In the genomic region with DNA sequence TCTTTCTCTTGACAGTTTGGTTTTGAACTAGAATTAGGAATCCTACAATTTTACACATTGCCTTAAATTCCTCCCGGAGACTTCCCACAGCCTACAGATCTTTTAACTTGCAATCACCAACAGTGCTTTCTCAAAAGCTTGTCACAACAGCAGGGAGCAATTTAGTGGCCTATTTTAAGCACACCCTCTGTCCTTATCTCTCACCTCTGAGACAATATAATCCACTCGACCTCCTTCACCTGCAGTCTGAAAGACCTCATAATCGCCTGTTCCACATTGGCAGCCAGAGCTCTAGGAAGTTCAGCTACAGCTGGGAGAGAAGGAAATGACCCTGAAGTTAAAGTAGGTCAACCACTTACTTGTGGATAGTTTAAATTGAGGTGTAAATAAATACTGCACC, we compare ENCODE assay signal across 23 cellular contexts.
DNase-seq lines count a peak whose midpoint lies in the region; ATAC-seq and TF ChIP-seq lines count a peak whose summit lies in the region.
"Had no signal": no experiment of that assay in that cellular context is flagged by ENCODE, and none has a peak within 500 bp of the region (broad histone marks: within the 10 kb centered on the region; RNA-seq: fewer than 3 reads in every experiment).

No MANE protein-coding gene starts in this region.

- H3K27me3 ChIP-seq in cardiac muscle cell = no peaks in the 10 kb centered on the region
- H3K27me3 ChIP-seq in endodermal cell (ENCODE audit: control insufficient read depth, insufficient read depth, low read length, poor library complexity, severe bottlenecking) = no peaks in the 10 kb centered on the region
- H3K27me3 ChIP-seq: BE2C; BLaER1 treated with 17β-estradiol and CSF1 and Interleukin-3, amounts not matched to agents 10 nM and 100 nM had no signal

- no peak overlapping the region for H3K9ac ChIP-seq in endodermal cell (ENCODE audit: extremely low read depth, low read length, poor library complexity, severe bottlenecking)
- H3K9ac ChIP-seq: BLaER1 treated with 17β-estradiol and CSF1 and Interleukin-3, amounts not matched to agents 10 nM and 100 nM had no signal

- H3K27ac ChIP-seq in cardiac muscle cell = peak overlapping the region; percentile 80
- H3K27ac ChIP-seq in endodermal cell (ENCODE audit: low read depth, low read length) = no peak overlapping the region
- H3K27ac ChIP-seq: A549; BLaER1 treated with 17β-estradiol and CSF1 and Interleukin-3, amounts not matched to agents 10 nM and 100 nM had no signal

- TF ChIP-seq CTCF in cardiac muscle cell (IDR thresholded peaks at IDR 0.05; ENCODE audit: low read depth, low read length) (no peak), endodermal cell (conservative IDR thresholded peaks at IDR 0.05) (no peak), progenitor cell of endocrine pancreas (IDR thresholded peaks at IDR 0.05; ENCODE audit: unreplicated experiment) (no peak)

- H3K27me3 Mint-ChIP-seq in endodermal cell (ENCODE audit: insufficient read depth) (peaks cover 11% of the 10 kb centered on the region), progenitor cell of endocrine pancreas (no peaks in the 10 kb centered on the region)
- H3K27me3 Mint-ChIP-seq: CD4-positive, alpha-beta T cell; CD8-positive, alpha-beta memory T cell had no signal

- no peaks in the 10 kb centered on the region for H3K36me3 ChIP-seq in cardiac muscle cell
- no peaks in the 10 kb centered on the region for H3K36me3 ChIP-seq in endodermal cell (ENCODE audit: control insufficient read depth, insufficient read depth, low read length)
- H3K36me3 ChIP-seq: BE2C; BLaER1 treated with 17β-estradiol and CSF1 and Interleukin-3, amounts not matched to agents 10 nM and 100 nM had no signal

- H3K9me3 ChIP-seq in cardiac muscle cell (ENCODE audit: low read depth) (no peaks in the 10 kb centered on the region), endodermal cell (ENCODE audit: control insufficient read depth, low read length) (peaks cover 7% of the 10 kb centered on the region)
- H3K9me3 ChIP-seq: A549; BE2C; BLaER1 treated with 17β-estradiol and CSF1 and Interleukin-3, amounts not matched to agents 10 nM and 100 nM had no signal

- no peak for ATAC-seq in Right ventricle myocardium inferior
- ATAC-seq: A549, GM23338, HCT116 had no signal

- DNase-seq in cardiac muscle cell (ENCODE audit: low read depth in 1 of 2, low spot score in 1 of 2) (peak in 1 of 2 donors; percentile 66), Right ventricle myocardium inferior (ENCODE audit: missing footprints) (no peak), endodermal cell (peak; percentile 62), progenitor cell of endocrine pancreas (ENCODE audit: low spot score, unreplicated experiment) (no peak), COLO668 (lab: John Stamatoyannopoulos, UW; ENCODE audit: unreplicated experiment) (no peak), SIG-M5 (lab: John Stamatoyannopoulos, UW) (no peak)
- DNase-seq: 8988T; ACHN; AML-193; BE2C; Calu3; CD4-positive, alpha-beta T cell; CD8-positive, alpha-beta memory T cell; COR-L47; DMS53; DMS79 treated with DMSO at 0.1 percent for 48 hours; GF-D8; H9 had no signal

- intact Hi-C loops in Right ventricle myocardium inferior (cut with DNase I) = no loop called here

- H3K36me3 Mint-ChIP-seq in endodermal cell (ENCODE audit: low read depth) = peaks cover 2% of the 10 kb centered on the region
- no peaks in the 10 kb centered on the region for H3K36me3 Mint-ChIP-seq in progenitor cell of endocrine pancreas (ENCODE audit: insufficient read depth)
- H3K36me3 Mint-ChIP-seq: CD14-positive monocyte; CD8-positive, alpha-beta memory T cell had no signal

- H3K4me1 ChIP-seq in cardiac muscle cell (ENCODE audit: low read depth) (peaks cover 29% of the 10 kb centered on the region), endodermal cell (ENCODE audit: control insufficient read depth, insufficient read depth, low read length) (peaks cover 5% of the 10 kb centered on the region)
- H3K4me1 ChIP-seq: A549; BE2C; BLaER1 treated with 17β-estradiol and CSF1 and Interleukin-3, amounts not matched to agents 10 nM and 100 nM had no signal

- H3K4me1 Mint-ChIP-seq in endodermal cell (peaks cover 19% of the 10 kb centered on the region), progenitor cell of endocrine pancreas (ENCODE audit: low read depth) (peaks cover 3% of the 10 kb centered on the region)
- H3K4me1 Mint-ChIP-seq: CD14-positive monocyte; CD8-positive, alpha-beta memory T cell had no signal

- WGBS in endodermal cell (ENCODE audit: insufficient coverage in 1 of 2, insufficient read length in 1 of 2), 2 experiments = 30 to 57% methylated on average over 1 to 3 of the region's 3 CpGs

- H3K4me3 ChIP-seq in cardiac muscle cell (no peak overlapping the region), endodermal cell (ENCODE audit: low read length) (peak overlapping the region; percentile 47)
- H3K4me3 ChIP-seq: A549; BLaER1 treated with 17β-estradiol and CSF1 and Interleukin-3, amounts not matched to agents 10 nM and 100 nM; GM23338 had no signal

- H3K4me3 Mint-ChIP-seq in endodermal cell = no peak overlapping the region
- no peak overlapping the region for H3K4me3 Mint-ChIP-seq in progenitor cell of endocrine pancreas (ENCODE audit: low read depth)
- H3K4me3 Mint-ChIP-seq: CD14-positive monocyte; CD4-positive, alpha-beta T cell; CD8-positive, alpha-beta memory T cell; GM23338; H9 had no signal

- H3K27ac Mint-ChIP-seq in endodermal cell (no peak overlapping the region), progenitor cell of endocrine pancreas (peak overlapping the region; percentile 0)
- H3K27ac Mint-ChIP-seq: CD4-positive, alpha-beta T cell; CD8-positive, alpha-beta memory T cell; GM23338; H9 had no signal

- H3K9me3 Mint-ChIP-seq in endodermal cell (peaks cover 2% of the 10 kb centered on the region), progenitor cell of endocrine pancreas (ENCODE audit: low read depth) (no peaks in the 10 kb centered on the region)
- H3K9me3 Mint-ChIP-seq: GM23338 had no signal
